ENCODE assay signal across 8 cellular contexts in genomic region chr17:42561908-42562844, GRCh38. TPM values are rescaled to one million over a fixed set of nuclear protein-coding genes. Genes with fewer than 3 reads are reported as not detected.
DNase-seq lines count a peak whose midpoint lies in the region; ATAC-seq and TF ChIP-seq lines count a peak whose summit lies in the region.

TSS of gene COASY (plus strand) at chr17:42562148. CDS start at chr17:42562623, 475 bp downstream.

- H3K27ac ChIP-seq in CD4-positive, alpha-beta memory T cell (ENCODE audit: low read depth, low read length), result peak within 1 kb of the TSS; percentile 85
- H3K27ac ChIP-seq in H9 (ENCODE audit: insufficient read length, low read depth, low read length) (no peak within 1 kb of the TSS), ascending aorta (peak within 1 kb of the TSS; percentile 84 to 87)

- peaks cover 4% of the 10 kb centered on the region for H3K79me1 ChIP-seq in H9 (ENCODE audit: insufficient read depth, low read depth, low read length, poor library complexity, severe bottlenecking)

- H4K5ac ChIP-seq in H9 (ENCODE audit: insufficient read length, low read depth, low read length), result no peak within 1 kb of the TSS

- H3K9me3 Mint-ChIP-seq in CD4-positive, alpha-beta memory T cell, result peaks cover 0 to 2% (median 0%) of the 10 kb centered on the region in 8 donors
- H3K9me3 Mint-ChIP-seq in H9 (no peaks in the 10 kb centered on the region), type B pancreatic cell (no peaks in the 10 kb centered on the region)

- H3K36me3 ChIP-seq in CD4-positive, alpha-beta memory T cell (ENCODE audit: insufficient read depth, low read length), result peaks cover 23% of the 10 kb centered on the region
- peaks cover 16 to 19% of the 10 kb centered on the region in 2 donors for H3K36me3 ChIP-seq in ascending aorta

- H4K8ac ChIP-seq in H9 (replicated peaks; ENCODE audit: insufficient read length, low read depth, low read length), result no peak within 1 kb of the TSS

- peak within 1 kb of the TSS; percentile 90 to 95 (median 92) for H3K4me3 Mint-ChIP-seq in CD4-positive, alpha-beta memory T cell
- H3K4me3 Mint-ChIP-seq in H9, result peak within 1 kb of the TSS; percentile 94 to 95
- peak within 1 kb of the TSS; percentile 92 for H3K4me3 Mint-ChIP-seq in type B pancreatic cell

- 0 out of 2 replicates have a peak within 1 kb of the TSS, but pooled peaks have one; percentile 19 for H2BK15ac ChIP-seq in H9 (ENCODE audit: low read depth, low read length)

- CTCF ChIA-PET in CD4-positive, alpha-beta memory T cell (lab: Charles Lee; ENCODE audit: partially characterized antibody), result interaction anchor here (0.8 to 2.3 kb wide), 2 partner anchors 16 to 21 kb away, joined by 3 to 10 read pairs; partner anchors contain the start of gene PSMC3IP

- no peaks in the 10 kb centered on the region for H3K9me3 ChIP-seq in CD4-positive, alpha-beta memory T cell (ENCODE audit: control insufficient read depth in 1 of 2, low read length in 2 of 2)
- no peaks in the 10 kb centered on the region for H3K9me3 ChIP-seq in H9 (ENCODE audit: control insufficient read depth, low read depth, low read length)
- no peaks in the 10 kb centered on the region for H3K9me3 ChIP-seq in ascending aorta

- no peak within 1 kb of the TSS for H4K91ac ChIP-seq in H9 (ENCODE audit: insufficient read length, low read depth, low read length)

- H3K23me2 ChIP-seq in H9 (ENCODE audit: insufficient read length, low read depth, low read length, poor library complexity, severe bottlenecking), result peaks cover 11% of the 10 kb centered on the region

- peak within 1 kb of the TSS; percentile 62 to 93 for H3K4me3 ChIP-seq in CD4-positive, alpha-beta memory T cell (ENCODE audit: low read length in 2 of 2)
- H3K4me3 ChIP-seq in ascending aorta, result peak within 1 kb of the TSS; percentile 84

- no peak within 1 kb of the TSS for H2AFZ ChIP-seq in H9 (ENCODE audit: low read length)

- no peaks in the 10 kb centered on the region for H4K20me1 ChIP-seq in H9 (ENCODE audit: control insufficient read depth, insufficient read depth, insufficient read length)

- peaks cover 4% of the 10 kb centered on the region; the same call in 1 of the 2 replicates for H3K79me2 ChIP-seq in H9 (ENCODE audit: insufficient read depth, low read length)

- no peak within 1 kb of the TSS for H3T11ph ChIP-seq in H9 (ENCODE audit: low read length)

- no CpG with 5 or more reads among the region's 57 CpGs for WGBS in H9 (ENCODE audit: extremely low coverage, insufficient read length, low lambda C conversion rate)

- no peak within 1 kb of the TSS for H2BK5ac ChIP-seq in H9 (ENCODE audit: insufficient read length, low read length)

- H3K14ac ChIP-seq in H9 (ENCODE audit: insufficient read depth, low read length), result 0 out of 2 replicates have a peak within 1 kb of the TSS, but pooled peaks have one; percentile 19

- H3K27me3 Mint-ChIP-seq in CD4-positive, alpha-beta memory T cell, result no peaks in the 10 kb centered on the region
- H3K27me3 Mint-ChIP-seq in H9 (ENCODE audit: low read depth) (no peaks in the 10 kb centered on the region), type B pancreatic cell (no peaks in the 10 kb centered on the region)

- DNase-seq in CD4-positive, alpha-beta memory T cell, result peak; percentile 88 to 91 (median 89)
- peak; percentile 99 for DNase-seq in H9
- DNase-seq in NCI-H2029 (lab: John Stamatoyannopoulos, UW), result peak; percentile 93
- DNase-seq in ascending aorta (ENCODE audit: low spot score in 2 of 2), result peak; percentile 78 to 97
- DNase-seq in left ventricle myocardium superior, result peak; percentile 96
- peak; percentile 99 for DNase-seq in posterior vena cava (ENCODE audit: low spot score)
- peak; percentile 95 for DNase-seq in type B pancreatic cell (ENCODE audit: extremely low spot score, unreplicated experiment)

- H3K4me1 Mint-ChIP-seq in CD4-positive, alpha-beta memory T cell, result peaks cover 12 to 49% (median 35%) of the 10 kb centered on the region in 4 donors
- H3K4me1 Mint-ChIP-seq in H9 (peaks cover 14 to 20% of the 10 kb centered on the region in 2 experiments), type B pancreatic cell (ENCODE audit: unreplicated experiment) (peaks cover 21% of the 10 kb centered on the region)

- H3K9ac ChIP-seq in H9 (ENCODE audit: extremely low read depth, insufficient read length, low read length), result peak within 1 kb of the TSS; percentile 85

- TF ChIP-seq CTCF in H9 (conservative IDR thresholded peaks at IDR 0.05) (no peak), ascending aorta (IDR thresholded peaks at IDR 0.05) (no peak), type B pancreatic cell (conservative IDR thresholded peaks at IDR 0.05) (no peak)

- peak within 1 kb of the TSS; percentile 11 for H3K18ac ChIP-seq in H9 (ENCODE audit: insufficient read length, low read depth, low read length)

- H3K27me3 ChIP-seq in CD4-positive, alpha-beta memory T cell (ENCODE audit: insufficient read depth, low read length), result no peaks in the 10 kb centered on the region
- H3K27me3 ChIP-seq in H9 (ENCODE audit: insufficient read depth, low read length) (no peaks in the 10 kb centered on the region), ascending aorta (no peaks in the 10 kb centered on the region)

- H3K36me3 Mint-ChIP-seq in CD4-positive, alpha-beta memory T cell, result peaks cover 0 to 24% of the 10 kb centered on the region in 2 donors
- peaks cover 3 to 28% (median 21%) of the 10 kb centered on the region in 3 experiments; a peak in 5 of 7 replicates for H3K36me3 Mint-ChIP-seq in H9 (ENCODE audit: insufficient read depth in 1 of 3, low read depth in 3 of 3)
- H3K36me3 Mint-ChIP-seq in type B pancreatic cell, result peaks cover 3% of the 10 kb centered on the region

- H3K4ac ChIP-seq in H9 (ENCODE audit: low read depth, low read length), result no peak within 1 kb of the TSS

- H2BK120ac ChIP-seq in H9 (ENCODE audit: low read depth, low read length, poor library complexity, severe bottlenecking), result no peak within 1 kb of the TSS

- POLR2A ChIA-PET in CD4-positive, alpha-beta memory T cell (lab: Charles Lee; ENCODE audit: partially characterized antibody), result interaction anchor here (0.5 to 1.3 kb wide), 3 partner anchors 8 to 26 kb away, joined by 3 to 7 read pairs (median 4); partner anchors contain the start of genes NAGLU and PSMC3IP

- peak; percentile 78 for ATAC-seq in left ventricle myocardium superior

- no peak within 1 kb of the TSS for H2AK5ac ChIP-seq in H9 (ENCODE audit: insufficient read length, low read length)

- intact Hi-C loops in CD4-positive, alpha-beta memory T cell (cut with micrococcal nuclease), result loop anchor here (1.0 to 2.0 kb wide), 2 partner anchors 8 to 15 kb away; partner anchors contain the start of gene PSMC3IP
- intact Hi-C loops in T-helper 2 cell treated with Interferon-gamma antibody and Interleukin-4, amounts not matched to agents 100 ng/mL and 5 ng/mL, for 36 hours (cut with micrococcal nuclease), result loop anchor here (2.0 kb wide), 1 partner anchor 15 kb away; the partner anchor contains the start of gene PSMC3IP
- intact Hi-C loops in ascending aorta (cut with DNase I), result loop anchor here (1.0 to 5.0 kb wide), 2 partner anchors 26 to 115 kb away; partner anchors contain the start of genes NAGLU and PLEKHH3
- intact Hi-C loops in left ventricle myocardium superior (cut with micrococcal nuclease), result no loop called here
- intact Hi-C loops in posterior vena cava (cut with DNase I), result no loop called here

- no peak within 1 kb of the TSS for H3K23ac ChIP-seq in H9 (ENCODE audit: insufficient read length, low read depth, low read length)

- no peak within 1 kb of the TSS for H2BK12ac ChIP-seq in H9 (ENCODE audit: insufficient read length, low read depth, low read length)

- peak within 1 kb of the TSS; percentile 91 to 98 (median 96) for H3K27ac Mint-ChIP-seq in CD4-positive, alpha-beta memory T cell
- H3K27ac Mint-ChIP-seq in H9 (peak within 1 kb of the TSS; percentile 72 to 97 (median 88); a peak in 5 of 7 replicates), type B pancreatic cell (peak within 1 kb of the TSS; percentile 88)

- H2BK20ac ChIP-seq in H9 (ENCODE audit: low read depth, low read length, poor library complexity, severe bottlenecking), result no peak within 1 kb of the TSS

- peaks cover 38% of the 10 kb centered on the region for H3K4me1 ChIP-seq in CD4-positive, alpha-beta memory T cell (ENCODE audit: insufficient read depth, low read length)
- H3K4me1 ChIP-seq in H9 (ENCODE audit: insufficient read depth, low read length), result no peaks in the 10 kb centered on the region
- peaks cover 5 to 31% of the 10 kb centered on the region in 2 donors for H3K4me1 ChIP-seq in ascending aorta

- no peak within 1 kb of the TSS for H3K56ac ChIP-seq in H9 (ENCODE audit: insufficient read length, low read depth, low read length)

- H3K4me2 ChIP-seq in H9 (ENCODE audit: insufficient read depth, insufficient read length, low read length), result peak within 1 kb of the TSS; percentile 86

RNA-seq across cellular contexts. Expression of gene COASY, which starts in this region (rescaled TPM):
- total RNA-seq in CD4-positive, alpha-beta memory T cell, result 10 to 100 TPM; 65.2 to 71.1 TPM
- 10 to 100 TPM; 44.6 to 66.0 TPM for polyA plus RNA-seq in CD4-positive, alpha-beta memory T cell
- total RNA-seq in H9 (2021) (81.4 and 84.1 TPM in 2 replicates), ascending aorta (10.9 TPM), left ventricle myocardium superior (45.2 TPM), posterior vena cava (10 to 100 TPM; 34.0 TPM), type B pancreatic cell (ENCODE audit: low replicate concordance) (78.0 and 80.8 TPM in 2 replicates)
- total RNA-seq in T-helper 2 cell treated with Interferon-gamma antibody and Interleukin-4, amounts not matched to agents 100 ng/mL and 5 ng/mL, for 36 hours, result 83.5 and 90.0 TPM in 2 replicates

Comparison
In these comparisons a context has a peak if more than half of its experiments do, and no peak if none do; other contexts are left out.
1. intact Hi-C loops: an anchor here in CD4-positive, alpha-beta memory T cell (1.0 to 2.0 kb wide), T-helper 2 cell treated with Interferon-gamma antibody and Interleukin-4, amounts not matched to agents 100 ng/mL and 5 ng/mL, for 36 hours (2.0 kb wide) and ascending aorta (1.0 to 5.0 kb wide); none called in left ventricle myocardium superior and posterior vena cava.